In the genomic region with DNA sequence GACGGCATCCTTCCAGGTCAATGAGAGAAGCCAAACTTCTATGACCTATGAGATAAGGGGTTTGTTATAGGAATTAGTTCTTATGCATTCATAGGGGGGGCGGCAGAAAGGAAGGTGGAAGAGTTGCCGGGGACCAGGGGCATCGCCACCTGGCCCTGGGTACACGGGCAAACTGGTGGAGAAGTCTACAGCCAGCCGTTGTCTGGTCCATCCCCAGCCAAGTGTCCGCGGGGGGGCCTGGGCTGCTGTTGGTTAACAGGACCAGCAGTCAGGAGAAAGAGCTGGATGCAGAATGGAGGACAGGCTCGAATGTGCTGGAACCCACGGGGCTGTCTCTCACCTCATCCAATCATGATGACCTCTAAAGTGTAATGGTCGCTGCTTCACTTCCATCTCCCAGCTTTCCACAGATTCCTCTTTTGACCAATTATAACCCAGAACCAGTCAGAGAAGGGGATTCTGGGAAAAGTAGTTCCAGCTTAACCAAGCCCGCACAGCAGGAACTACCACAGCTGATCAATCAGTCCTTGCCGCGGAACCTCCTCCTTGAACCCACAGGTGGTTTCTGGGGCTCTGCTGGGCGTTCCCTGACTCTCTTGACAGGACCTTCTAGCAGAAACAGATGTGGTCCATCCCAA, we compare ENCODE assay signal across 1 cellular context.
TF ChIP-seq lines count a peak whose summit lies in the region.

No MANE protein-coding gene starts in this region.

TF ChIP-seq in HepG2, 621 proteins besides CTCF, POLR2A, EP300 and RAD21:
- TF ChIP-seq ZSCAN12 (CRISPR knock-in tag; IDR thresholded peaks at IDR 0.05), result no peak
- no peak for TF ChIP-seq ZKSCAN1 (IDR thresholded peaks at IDR 0.05; ENCODE audit: low read length)
- TF ChIP-seq ZNF143 (CRISPR knock-in tag; IDR thresholded peaks at IDR 0.05), result peak; percentile 72; the same call in 1 of the 2 replicates
- TF ChIP-seq THAP11 (CRISPR knock-in tag; IDR thresholded peaks at IDR 0.05), result peak; percentile 82
